ENCODE assay signal across 8 cellular contexts in the genomic region with DNA sequence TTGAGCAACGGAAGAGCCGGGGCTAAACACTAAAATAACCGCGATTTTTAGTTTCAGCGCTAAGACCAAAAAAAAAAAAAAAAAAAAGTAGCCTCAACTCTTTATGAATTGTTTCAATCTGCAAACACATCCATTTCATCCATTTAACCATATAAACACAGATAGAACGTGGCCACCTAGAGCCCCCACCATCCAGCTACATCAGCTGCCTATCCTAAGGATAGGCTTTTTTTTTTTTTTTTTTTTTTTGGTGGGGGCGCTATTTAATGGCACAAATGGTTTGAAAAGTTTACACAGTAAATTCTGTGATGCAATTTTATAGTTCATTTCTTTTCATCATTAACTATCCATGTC. TPM values are rescaled to one million over a fixed set of nuclear protein-coding genes. Genes with fewer than 3 reads are reported as not detected.
DNase-seq lines count a peak whose midpoint lies in the region; ATAC-seq and TF ChIP-seq lines count a peak whose summit lies in the region.

No MANE protein-coding gene starts in this region.

- DNase-seq in CMK (ENCODE audit: low read depth) (peak; percentile 4), GM23248 (peak; percentile 3), fibroblast of villous mesenchyme (ENCODE audit: low read depth) (no peak), GDM1 (lab: John Stamatoyannopoulos, UW) (no peak), GM19240 (ENCODE audit: insufficient read length, low spot score) (no peak), middle frontal gyrus (ENCODE audit: extremely low spot score, low spot score) (no peak)
- DNase-seq in stimulated activated effector memory CD8-positive, alpha-beta T cell treated with anti-CD3 and anti-CD28 coated beads, Interleukin-12 subunit alpha, Interleukin-12 subunit beta, amount 100 ng/mL, for 72 hours (ENCODE audit: low spot score in 2 of 2): no peak

- H3K27ac Mint-ChIP-seq in stimulated activated effector memory CD8-positive, alpha-beta T cell treated with anti-CD3 and anti-CD28 coated beads, Interleukin-12 subunit alpha, Interleukin-12 subunit beta, amount 100 ng/mL, for 72 hours: peak overlapping the region; percentile 93

- H3K27me3 ChIP-seq in GM23248 (replicated peaks; ENCODE audit: insufficient read depth) (no peaks in the 10 kb centered on the region), OCI-LY3 (ENCODE audit: low read depth, low read length) (no peaks in the 10 kb centered on the region)

- TF ChIP-seq CTCF in OCI-LY3 (IDR thresholded peaks at IDR 0.05; ENCODE audit: low read depth, low read length) (no peak), fibroblast of villous mesenchyme (IDR thresholded peaks at IDR 0.05; ENCODE audit: insufficient read depth, low read depth, low read length) (no peak)

- WGBS in GM23248 (ENCODE audit: low coverage in 1 of 2, low lambda C conversion rate in 2 of 2, missing lambda C conversion rate in 2 of 2), 2 experiments: 0 to 3% methylated on average over 6 to 7 of the region's 7 CpGs

- H3K9me3 Mint-ChIP-seq in stimulated activated effector memory CD8-positive, alpha-beta T cell treated with anti-CD3 and anti-CD28 coated beads, Interleukin-12 subunit alpha, Interleukin-12 subunit beta, amount 100 ng/mL, for 72 hours: no peaks in the 10 kb centered on the region

- H3K4me3 ChIP-seq in GM23248 (peak overlapping the region; percentile 100), OCI-LY3 (ENCODE audit: low read length) (peak overlapping the region; percentile 100), fibroblast of villous mesenchyme (ENCODE audit: low read depth, low read length) (peak overlapping the region; percentile 79)

- H2AFZ ChIP-seq in GM23248: peak overlapping the region; percentile 99
- peak overlapping the region; percentile 100 for H2AFZ ChIP-seq in OCI-LY3 (ENCODE audit: low read depth, low read length)

- no peak for ATAC-seq in stimulated activated effector memory CD8-positive, alpha-beta T cell treated with anti-CD3 and anti-CD28 coated beads, Interleukin-12 subunit alpha, Interleukin-12 subunit beta, amount 100 ng/mL, for 72 hours

- peaks cover 8% of the 10 kb centered on the region; the same call in 1 of the 2 replicates for H3F3A ChIP-seq in GM23248 (ENCODE audit: insufficient read depth)

- H3K27ac ChIP-seq in GM23248 (peak overlapping the region; percentile 68; the same call in 1 of the 2 replicates), OCI-LY3 (ENCODE audit: low read length) (no peak overlapping the region)

- in situ Hi-C loops in GM23248 (cut with MboI): no loop called here

- H3K9ac ChIP-seq in GM23248 (peak overlapping the region; percentile 94), OCI-LY3 (ENCODE audit: low read length) (peak overlapping the region; percentile 94)

- no peaks in the 10 kb centered on the region for H3K4me1 Mint-ChIP-seq in stimulated activated effector memory CD8-positive, alpha-beta T cell treated with anti-CD3 and anti-CD28 coated beads, Interleukin-12 subunit alpha, Interleukin-12 subunit beta, amount 100 ng/mL, for 72 hours

- H3K79me2 ChIP-seq in GM23248 (ENCODE audit: insufficient read depth): peaks cover 10% of the 10 kb centered on the region
- H3K79me2 ChIP-seq in OCI-LY3 (ENCODE audit: low read length): peaks cover 10% of the 10 kb centered on the region

- no peaks in the 10 kb centered on the region for H3K9me2 ChIP-seq in GM23248 (ENCODE audit: insufficient read depth)

- H3K4me1 ChIP-seq in GM23248 (ENCODE audit: insufficient read depth): peaks cover 19% of the 10 kb centered on the region
- peaks cover 5% of the 10 kb centered on the region; the same call in 1 of the 2 replicates for H3K4me1 ChIP-seq in OCI-LY3 (ENCODE audit: low read length)

- H3K4me2 ChIP-seq in GM23248 (ENCODE audit: unreplicated experiment) (peak overlapping the region; percentile 88), OCI-LY3 (ENCODE audit: low read length) (peak overlapping the region; percentile 69)

- H4K20me1 ChIP-seq in GM23248 (ENCODE audit: insufficient read depth): no peaks in the 10 kb centered on the region
- H4K20me1 ChIP-seq in OCI-LY3 (ENCODE audit: insufficient read depth, low read length): no peaks in the 10 kb centered on the region

- H3K9me3 ChIP-seq in GM23248 (ENCODE audit: low read depth) (no peaks in the 10 kb centered on the region), OCI-LY3 (ENCODE audit: insufficient read depth, low read length) (no peaks in the 10 kb centered on the region)

- peaks cover 22% of the 10 kb centered on the region for H3K36me3 Mint-ChIP-seq in stimulated activated effector memory CD8-positive, alpha-beta T cell treated with anti-CD3 and anti-CD28 coated beads, Interleukin-12 subunit alpha, Interleukin-12 subunit beta, amount 100 ng/mL, for 72 hours

- H3K4me3 Mint-ChIP-seq in stimulated activated effector memory CD8-positive, alpha-beta T cell treated with anti-CD3 and anti-CD28 coated beads, Interleukin-12 subunit alpha, Interleukin-12 subunit beta, amount 100 ng/mL, for 72 hours: peak overlapping the region; percentile 95

- H3K36me3 ChIP-seq in GM23248 (ENCODE audit: low read depth) (no peaks in the 10 kb centered on the region), OCI-LY3 (replicated peaks; ENCODE audit: low read depth, low read length) (peaks cover 10% of the 10 kb centered on the region)

RNA-seq across cellular contexts. Expression of gene HDAC8, which starts 0.5 kb away (rescaled TPM):
- 19.2 and 20.0 TPM in 2 replicates for total RNA-seq in GM23248 (2014; rRNA removed; shearing (Covaris generic))
- polyA plus RNA-seq in GM23248 (2016; fragmentation: Nextera tagmentation; extraction: Ambion mirVana): 20.4 and 21.4 TPM in 2 replicates
- total RNA-seq in fibroblast of villous mesenchyme: 25.8 and 28.1 TPM in 2 replicates

Comparison
In these comparisons a context has a peak if more than half of its experiments do, and no peak if none do; other contexts are left out.
1. DNase-seq: peak in CMK (single experiment) and GM23248 (single experiment); none in fibroblast of villous mesenchyme (single experiment), stimulated activated effector memory CD8-positive, alpha-beta T cell treated with anti-CD3 and anti-CD28 coated beads, Interleukin-12 subunit alpha, Interleukin-12 subunit beta, amount 100 ng/mL, for 72 hours (0 of 2), GDM1 (single experiment), GM19240 (single experiment) and middle frontal gyrus (single experiment).
2. Peak in every context shown above with its lines, with median percentiles within 50 percentile points of each other: H3K4me3 ChIP-seq.